Comparison of ENCODE assay signal across 8 cellular contexts in the genomic region with DNA sequence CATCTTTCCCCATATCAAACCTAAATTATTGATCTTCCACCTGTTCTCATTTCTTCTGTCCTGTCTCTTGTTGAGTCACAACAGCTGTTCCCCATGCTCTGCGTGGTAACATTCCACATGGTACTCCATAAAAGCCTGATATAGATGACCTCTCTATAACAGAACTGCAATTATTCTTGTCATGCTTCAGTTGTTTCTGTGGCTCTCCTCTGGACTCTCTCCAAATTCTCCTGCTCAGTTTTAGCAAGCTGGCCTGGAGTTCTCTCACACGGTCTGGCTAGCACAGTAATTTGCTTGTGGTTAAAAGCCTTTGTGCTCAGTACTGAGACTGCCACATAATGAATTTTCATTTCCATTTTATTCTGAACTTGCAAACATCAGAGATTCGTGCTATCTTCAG. TPM values are rescaled to one million over a fixed set of nuclear protein-coding genes. Genes with fewer than 3 reads are reported as not detected.
A peak's percentile ranks its signal among the peaks of the same experiment; 100 is the strongest.
DNase-seq lines count a peak whose midpoint lies in the region; ATAC-seq and TF ChIP-seq lines count a peak whose summit lies in the region.

No MANE protein-coding gene starts in this region.

- no peaks in the 10 kb centered on the region for H3K36me3 ChIP-seq in SJCRH30
- no peaks in the 10 kb centered on the region for H3K36me3 ChIP-seq in H7 (replicated peaks; ENCODE audit: control insufficient read depth, insufficient read depth, low read length)
- peaks cover 0 to 18% (median 4%) of the 10 kb centered on the region in 3 donors for H3K36me3 ChIP-seq in esophagus squamous epithelium

- H3K27ac ChIP-seq in SJCRH30 (peak overlapping the region; percentile 68), esophagus squamous epithelium (peak overlapping the region in 1 of 4 donors; percentile 1)

- intact Hi-C loops in esophagus squamous epithelium (cut with DNase I) = no loop called here

- peak; percentile 86 for DNase-seq in Caki2 (ENCODE audit: low read depth)
- DNase-seq in SJCRH30 = peak; percentile 82 to 93
- DNase-seq in iris pigment epithelial cell (ENCODE audit: low read depth) = peak; percentile 88
- DNase-seq in GM19240 (ENCODE audit: insufficient read length, low spot score) = no peak
- DNase-seq in H7 = no peak
- DNase-seq in esophagus squamous epithelium (lab: John Stamatoyannopoulos, UW) = no peak
- DNase-seq in NCI-H1930 (lab: John Stamatoyannopoulos, UW) = no peak

- H3K4me1 ChIP-seq in SJCRH30 = peaks cover 16% of the 10 kb centered on the region
- H3K4me1 ChIP-seq in esophagus squamous epithelium = peaks cover 0 to 18% (median 10%) of the 10 kb centered on the region in 3 donors

- TF ChIP-seq CTCF in esophagus squamous epithelium (IDR thresholded peaks at IDR 0.05) = no peak

- no peak for TF ChIP-seq POLR2A in esophagus squamous epithelium (IDR thresholded peaks at IDR 0.05)

- H3K4me3 ChIP-seq in SJCRH30 (no peak overlapping the region), H7 (ENCODE audit: insufficient read depth, low read depth, low read length) (no peak overlapping the region), esophagus squamous epithelium (no peak overlapping the region)

- H3K27me3 ChIP-seq in SJCRH30 (no peaks in the 10 kb centered on the region), H7 (ENCODE audit: control insufficient read depth, insufficient read depth, low read length) (no peaks in the 10 kb centered on the region), esophagus squamous epithelium (no peaks in the 10 kb centered on the region)

- no peaks in the 10 kb centered on the region for H3K9me3 ChIP-seq in SJCRH30 (replicated peaks)
- no peaks in the 10 kb centered on the region for H3K9me3 ChIP-seq in esophagus squamous epithelium

- ATAC-seq in HG02885 (IDR thresholded peaks at IDR 0.05; ENCODE audit: poor library complexity, unreplicated experiment) = peak; percentile 61

- in situ Hi-C loops in Caki2 (cut with HindIII; ENCODE audit: low pct_unique_long_range_greater_than_20kb, low sequenced_read_pairs) = no loop called here

- WGBS in esophagus squamous epithelium, 2 donors = 34 to 42% methylated on average over 3 of the region's 3 CpGs

RNA-seq across cellular contexts. Expression of a gene that starts 10.6 kb away (rescaled TPM):
- 0.12 TPM in 1 of 2 replicates, not detected in the other for total RNA-seq in Caki2 (2014; rRNA removed; shearing (Covaris generic); ENCODE audit: low replicate concordance)
- total RNA-seq in SJCRH30 (2014; rRNA removed; shearing (Covaris generic)) = 0.13 and 0.43 TPM in 2 replicates
- total RNA-seq in H7 (2014; rRNA removed; shearing (Covaris generic)) = 0.44 and 0.52 TPM in 2 replicates
- total RNA-seq in esophagus squamous epithelium = under 1 TPM in 2 of 4 donors, not detected in 2; 0.18 to 0.57 TPM

RNA-seq across cellular contexts. Expression of a gene that starts 55.7 kb away (rescaled TPM):
- total RNA-seq in Caki2 (2014; rRNA removed; shearing (Covaris generic); ENCODE audit: low replicate concordance) = 1.7 and 8.7 TPM in 2 replicates
- total RNA-seq in SJCRH30 (2014; rRNA removed; shearing (Covaris generic)) = 21.1 and 28.8 TPM in 2 replicates
- total RNA-seq in H7 (2014; rRNA removed; shearing (Covaris generic)) = 10.7 and 16.8 TPM in 2 replicates
- total RNA-seq in esophagus squamous epithelium = 10 to 100 TPM in 2 of 4 donors, 1 to 10 TPM in 2; 7.8 to 28.8 (median 11.8) TPM

RNA-seq across cellular contexts. Expression of a gene that starts 55.9 kb away (rescaled TPM):
- total RNA-seq in Caki2 (2014; rRNA removed; shearing (Covaris generic); ENCODE audit: low replicate concordance) = 2.9 and 4.3 TPM in 2 replicates
- total RNA-seq in SJCRH30 (2014; rRNA removed; shearing (Covaris generic)) = 17.7 and 22.0 TPM in 2 replicates
- total RNA-seq in H7 (2014; rRNA removed; shearing (Covaris generic)) = 11.1 and 18.1 TPM in 2 replicates
- 1 to 10 TPM; 1.9 to 6.8 (median 3.8) TPM for total RNA-seq in esophagus squamous epithelium

Comparison
In these comparisons a context has a peak if more than half of its experiments do, and no peak if none do; other contexts are left out.
1. DNase-seq: peak in Caki2 (single experiment), SJCRH30 (2 of 2) and iris pigment epithelial cell (single experiment); none in GM19240 (single experiment), H7 (single experiment), esophagus squamous epithelium (single experiment) and NCI-H1930 (0 of 2).